Comparison of ENCODE assay signal across 19 cellular contexts in the genomic region with DNA sequence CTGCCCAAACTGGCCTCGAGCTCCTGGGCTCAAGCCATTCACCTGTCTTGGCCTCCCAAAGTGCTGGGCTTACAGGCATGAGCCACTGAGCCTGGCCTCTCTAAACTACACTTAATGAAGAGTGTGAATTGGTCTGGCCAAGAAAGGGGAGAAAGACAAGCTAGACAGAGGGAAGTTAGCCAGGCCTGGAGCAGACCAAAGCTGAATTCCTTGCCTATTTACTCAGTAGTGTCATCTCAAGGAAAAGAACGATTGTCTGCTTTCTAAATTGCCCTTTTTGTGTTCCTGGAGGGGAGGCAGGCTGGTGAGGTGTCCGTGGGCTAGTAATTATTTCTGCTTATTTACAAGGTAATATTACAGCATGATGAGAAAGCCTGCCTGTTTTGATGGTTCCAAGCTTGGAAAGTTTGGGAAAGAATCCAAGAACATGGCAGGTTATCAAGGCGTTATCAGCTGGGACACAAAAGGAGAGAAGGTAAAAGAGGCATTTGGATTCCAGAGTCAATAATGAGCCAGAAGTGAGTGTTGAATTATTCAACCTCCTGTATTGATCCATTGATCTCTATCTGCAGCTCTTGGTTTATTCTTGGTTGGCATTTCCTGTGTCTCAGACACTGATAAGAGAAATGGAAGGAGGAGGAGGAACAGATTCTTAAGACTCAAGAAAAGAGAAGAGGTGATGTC. TPM values are rescaled to one million over a fixed set of nuclear protein-coding genes. Genes with fewer than 3 reads are reported as not detected.
DNase-seq lines count a peak whose midpoint lies in the region; TF ChIP-seq lines count a peak whose summit lies in the region.
"Had no signal": no experiment of that assay in that cellular context is flagged by ENCODE, and none has a peak within 500 bp of the region (broad histone marks: within the 10 kb centered on the region; RNA-seq: fewer than 3 reads in every experiment).

No MANE protein-coding gene starts in this region.

- no peaks in the 10 kb centered on the region for H3K79me2 ChIP-seq in GM23248 (ENCODE audit: insufficient read depth)
- H3K79me2 ChIP-seq in PC-9 (ENCODE audit: low read depth) = no peaks in the 10 kb centered on the region

- H4K20me1 ChIP-seq in GM23248 (ENCODE audit: insufficient read depth) (no peaks in the 10 kb centered on the region), PC-9 (ENCODE audit: insufficient read depth) (no peaks in the 10 kb centered on the region)

- intact Hi-C loops in PC-9 (cut with micrococcal nuclease; ENCODE audit: unreplicated experiment) = no loop called here

- H3K9me3 Mint-ChIP-seq in progenitor cell of endocrine pancreas (ENCODE audit: low read depth) = no peaks in the 10 kb centered on the region
- H3K9me3 Mint-ChIP-seq: CD14-positive monocyte; effector memory CD8-positive, alpha-beta T cell; stimulated activated memory B cell treated with anti-CD40 and anti-IgM and Interleukin-4, amounts not matched to agents 10 μg/mL and 1 μg/mL and 100 μg/mL, for 72 hours had no signal

- H3K27ac Mint-ChIP-seq in progenitor cell of endocrine pancreas = peak overlapping the region; percentile 67
- H3K27ac Mint-ChIP-seq: CD14-positive monocyte; effector memory CD8-positive, alpha-beta T cell; stimulated activated memory B cell treated with anti-CD40 and anti-IgM and Interleukin-4, amounts not matched to agents 10 μg/mL and 1 μg/mL and 100 μg/mL, for 72 hours had no signal

- WGBS in GM23248 (ENCODE audit: low coverage in 1 of 2, low lambda C conversion rate in 2 of 2, missing lambda C conversion rate in 2 of 2), 2 experiments = 45 to 55% methylated on average over 4 of the region's 4 CpGs

- H3K27ac ChIP-seq in GM23248 (peak overlapping the region; percentile 24), PC-9 (no peak overlapping the region)
- H3K27ac ChIP-seq: foreskin keratinocyte, HL-60, sigmoid colon had no signal

- H3K4me2 ChIP-seq in GM23248 (ENCODE audit: unreplicated experiment) (peak overlapping the region; percentile 59), PC-9 (no peak overlapping the region; the same call in 1 of the 2 replicates)

- H3K9me2 ChIP-seq in GM23248 (ENCODE audit: insufficient read depth) = no peaks in the 10 kb centered on the region
- no peaks in the 10 kb centered on the region for H3K9me2 ChIP-seq in PC-9 (ENCODE audit: insufficient read depth)

- H3K4me3 ChIP-seq in GM23248 (no peak overlapping the region), PC-9 (no peak overlapping the region), fibroblast of pulmonary artery (replicated peaks; ENCODE audit: low read depth, low read length) (no peak overlapping the region)
- H3K4me3 ChIP-seq: sigmoid colon had no signal

- no peak overlapping the region for H3K9ac ChIP-seq in GM23248

- H3K36me3 Mint-ChIP-seq in progenitor cell of endocrine pancreas (ENCODE audit: insufficient read depth) = no peaks in the 10 kb centered on the region
- H3K36me3 Mint-ChIP-seq: CD14-positive monocyte; stimulated activated memory B cell treated with anti-CD40 and anti-IgM and Interleukin-4, amounts not matched to agents 10 μg/mL and 1 μg/mL and 100 μg/mL, for 72 hours had no signal

- POLR2A ChIA-PET in PC-9 (lab: Charles Lee; ENCODE audit: unreplicated experiment) = interaction anchor here (0.7 kb wide), 1 partner anchor 466 kb away, joined by 21 read pairs; no protein-coding TSS in a partner anchor

- H3K9me3 ChIP-seq in GM23248 (ENCODE audit: low read depth) (no peaks in the 10 kb centered on the region), PC-9 (ENCODE audit: insufficient read depth, low read depth) (no peaks in the 10 kb centered on the region)
- H3K9me3 ChIP-seq: sigmoid colon had no signal

- no TSS peak for BruUV-seq in PC-9 (replicated peaks; lab: Mats Ljungman, UMichigan)

- DNase-seq in GM23248 = peak; percentile 68
- DNase-seq in PC-9 = no peak
- DNase-seq in fibroblast of pulmonary artery (ENCODE audit: low read depth) = peak; percentile 22
- DNase-seq in progenitor cell of endocrine pancreas (ENCODE audit: low spot score, unreplicated experiment) = no peak
- DNase-seq in stimulated activated CD4-positive, alpha-beta T cell treated with anti-CD3 and anti-CD28 coated beads, Interleukin-4, amount 100 ng/mL, for 4 hours = no peak
- DNase-seq in ecto neural progenitor cell (ENCODE audit: low spot score) = no peak
- DNase-seq in DMS53 (lab: John Stamatoyannopoulos, UW) = no peak
- DNase-seq: effector memory CD8-positive, alpha-beta T cell; foreskin keratinocyte; HCEC 1CT; Karpas-422; NCI-H1417 treated with DMSO at 0.1 percent for 48 hours; NCI-H510A; OCI-M1; sigmoid colon had no signal

- H3K27me3 Mint-ChIP-seq in progenitor cell of endocrine pancreas = peaks cover under 1% of the 10 kb centered on the region
- H3K27me3 Mint-ChIP-seq: effector memory CD8-positive, alpha-beta T cell had no signal

- peaks cover 19% of the 10 kb centered on the region for H3F3A ChIP-seq in GM23248 (ENCODE audit: insufficient read depth)
- H3F3A ChIP-seq in PC-9 (ENCODE audit: insufficient read depth, low read depth) = 0 out of 2 replicates have a peak, but pooled peaks cover 4% of the 10 kb centered on the region

- in situ Hi-C loops in GM23248 (cut with MboI) = no loop called here

- CTCF ChIA-PET in PC-9 (lab: Charles Lee) = interaction anchor here (0.6 kb wide), 2 partner anchors 15 to 146 kb away, joined by 3 to 4 read pairs; no protein-coding TSS in a partner anchor

- H3K4me1 ChIP-seq in GM23248 (ENCODE audit: insufficient read depth) = peaks cover 26% of the 10 kb centered on the region
- peaks cover 8% of the 10 kb centered on the region for H3K4me1 ChIP-seq in PC-9 (replicated peaks; ENCODE audit: insufficient read depth)
- H3K4me1 ChIP-seq: foreskin keratinocyte, sigmoid colon had no signal

- no peak for TF ChIP-seq CTCF in PC-9 (conservative IDR thresholded peaks at IDR 0.05)
- no peak for TF ChIP-seq CTCF in fibroblast of pulmonary artery (IDR thresholded peaks at IDR 0.05; ENCODE audit: low read length, missing control alignments)
- TF ChIP-seq CTCF in progenitor cell of endocrine pancreas (IDR thresholded peaks at IDR 0.05; ENCODE audit: unreplicated experiment) = no peak

- H3K4me3 Mint-ChIP-seq in progenitor cell of endocrine pancreas (ENCODE audit: low read depth) = no peak overlapping the region
- H3K4me3 Mint-ChIP-seq: CD14-positive monocyte; effector memory CD8-positive, alpha-beta T cell; stimulated activated memory B cell treated with anti-CD40 and anti-IgM and Interleukin-4, amounts not matched to agents 10 μg/mL and 1 μg/mL and 100 μg/mL, for 72 hours had no signal

- no peaks in the 10 kb centered on the region for H3K27me3 ChIP-seq in GM23248 (replicated peaks; ENCODE audit: insufficient read depth)
- no peaks in the 10 kb centered on the region for H3K27me3 ChIP-seq in PC-9 (ENCODE audit: insufficient read depth, low read depth)
- H3K27me3 ChIP-seq: foreskin keratinocyte, sigmoid colon had no signal

- H3K4me1 Mint-ChIP-seq in progenitor cell of endocrine pancreas (ENCODE audit: low read depth) = peaks cover 22% of the 10 kb centered on the region

- no peaks in the 10 kb centered on the region for H3K36me3 ChIP-seq in GM23248 (ENCODE audit: low read depth)
- H3K36me3 ChIP-seq in PC-9 (ENCODE audit: low read depth) = no peaks in the 10 kb centered on the region
- H3K36me3 ChIP-seq: sigmoid colon had no signal

- H2AFZ ChIP-seq in GM23248 = peak overlapping the region; percentile 8; the same call in 1 of the 2 replicates
- 0 out of 2 replicates have a peak overlapping the region, but pooled peaks have one; percentile 55 for H2AFZ ChIP-seq in PC-9

RNA-seq across cellular contexts. Expression of a gene that starts 6.3 kb away (rescaled TPM):
- 53.3 and 63.2 TPM in 2 replicates for total RNA-seq in GM23248 (2014; rRNA removed; shearing (Covaris generic))
- polyA plus RNA-seq in GM23248 (2016; fragmentation: Nextera tagmentation; extraction: Ambion mirVana) = 52.3 and 56.1 TPM in 2 replicates
- 58.7 and 63.3 TPM in 2 replicates for total RNA-seq in PC-9 (2021)
- total RNA-seq in progenitor cell of endocrine pancreas = 86.6 and 87.3 TPM in 2 replicates

RNA-seq across cellular contexts. Expression of a gene that starts 34.3 kb away (rescaled TPM):
- 4.6 and 5.0 TPM in 2 replicates for total RNA-seq in GM23248 (2014; rRNA removed; shearing (Covaris generic))
- 2.6 and 4.5 TPM in 2 replicates for polyA plus RNA-seq in GM23248 (2016; fragmentation: Nextera tagmentation; extraction: Ambion mirVana)
- total RNA-seq in PC-9 (2021) (2.5 and 3.1 TPM in 2 replicates), progenitor cell of endocrine pancreas (4.6 and 5.2 TPM in 2 replicates)
- total RNA-seq: Daoy had no signal

Comparison
In these comparisons a context has a peak if more than half of its experiments do, and no peak if none do; other contexts are left out.
1. DNase-seq: peak in GM23248 (single experiment) and fibroblast of pulmonary artery (single experiment); none in PC-9 (0 of 2), progenitor cell of endocrine pancreas (single experiment), stimulated activated CD4-positive, alpha-beta T cell treated with anti-CD3 and anti-CD28 coated beads, Interleukin-4, amount 100 ng/mL, for 4 hours (0 of 2), ecto neural progenitor cell (single experiment) and DMS53 (single experiment).